ENCODE assay signal across 9 cellular contexts in the genomic region with DNA sequence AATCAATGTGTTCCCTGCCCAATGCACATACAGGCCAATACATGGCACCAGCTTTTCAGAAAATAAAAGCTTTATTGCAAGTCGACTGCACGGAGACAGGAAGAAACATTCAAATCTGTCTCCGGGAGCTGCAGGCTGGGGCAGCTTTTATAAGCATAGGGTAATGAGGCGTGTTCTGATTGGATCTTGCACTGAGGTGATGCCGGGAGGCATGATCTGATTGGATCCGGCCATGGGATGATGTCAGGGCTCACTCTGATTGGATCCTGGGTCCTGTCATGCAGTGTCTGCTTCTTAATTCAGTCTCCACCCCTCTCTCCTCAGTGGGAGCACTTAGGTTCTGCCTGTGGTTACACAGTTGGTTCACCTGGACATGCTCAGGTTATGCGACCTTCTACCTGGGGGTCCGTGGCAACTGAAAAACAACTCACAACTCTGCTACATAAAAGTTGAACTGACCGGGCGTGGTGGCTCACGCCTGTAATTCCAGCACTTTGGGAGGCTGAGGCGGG. TPM values are rescaled to one million over a fixed set of nuclear protein-coding genes. Genes with fewer than 3 reads are reported as not detected.
DNase-seq lines count a peak whose midpoint lies in the region; ATAC-seq, FAIRE-seq and TF ChIP-seq lines count a peak whose summit lies in the region.
"Had no signal": no experiment of that assay in that cellular context is flagged by ENCODE, and none has a peak within 500 bp of the region (broad histone marks: within the 10 kb centered on the region; RNA-seq: fewer than 3 reads in every experiment).

No MANE protein-coding gene starts in this region.

- ATAC-seq in HG02981 (IDR thresholded peaks at IDR 0.05; ENCODE audit: unreplicated experiment) = no peak

- H3K4me1 Mint-ChIP-seq in activated T-cell treated with anti-CD3 and anti-CD28 coated beads, Interleukin-2, amount 50 U/mL, for 24 hours (ENCODE audit: low read depth) = peaks cover 6% of the 10 kb centered on the region

- TF ChIP-seq CTCF in kidney (IDR thresholded peaks at IDR 0.05; ENCODE audit: borderline replicate concordance, extremely low read depth, insufficient read depth) = no peak

- H3K36me3 Mint-ChIP-seq in activated T-cell treated with anti-CD3 and anti-CD28 coated beads, Interleukin-2, amount 50 U/mL, for 24 hours (ENCODE audit: low read depth) = no peaks in the 10 kb centered on the region

- no peaks in the 10 kb centered on the region for H3K4me1 ChIP-seq in kidney (ENCODE audit: control insufficient read depth in 1 of 2, insufficient read depth in 1 of 2, low read depth in 1 of 2, low read length in 2 of 2)

- H3K4me3 Mint-ChIP-seq in activated T-cell treated with anti-CD3 and anti-CD28 coated beads, Interleukin-2, amount 50 U/mL, for 24 hours = no peak overlapping the region

- peak overlapping the region; percentile 80 for H3K27ac Mint-ChIP-seq in activated T-cell treated with anti-CD3 and anti-CD28 coated beads, Interleukin-2, amount 50 U/mL, for 24 hours

- no peak overlapping the region for H3K9ac ChIP-seq in kidney (ENCODE audit: low read length in 2 of 2)

- no peaks in the 10 kb centered on the region for H3K9me3 Mint-ChIP-seq in activated T-cell treated with anti-CD3 and anti-CD28 coated beads, Interleukin-2, amount 50 U/mL, for 24 hours

- H3K4me3 ChIP-seq in kidney (ENCODE audit: low read length in 2 of 2) = no peak overlapping the region

- no peak for FAIRE-seq in kidney (lab: Jason Lieb, UNC)

- no peak for DNase-seq in activated T-cell treated with anti-CD3 and anti-CD28 coated beads, Interleukin-2, amount 50 U/mL, for 24 hours
- DNase-seq in activated T-cell treated with anti-CD3 and anti-CD28 coated beads for 4 hours = no peak
- peak; percentile 29 for DNase-seq in MV-4-11 (lab: John Stamatoyannopoulos, UW)
- DNase-seq in activated CD4-positive, alpha-beta T cell treated with anti-CD3 and anti-CD28 coated beads, Interleukin-2, amount 50 U/mL, for 48 hours = peak; percentile 20 to 35
- peak; percentile 36 for DNase-seq in renal cortical epithelial cell (ENCODE audit: low read depth)
- DNase-seq in kidney = no peak
- no peak for DNase-seq in AG08395 (ENCODE audit: low spot score)

- H3K27ac ChIP-seq in kidney (ENCODE audit: low read depth in 2 of 2, low read length in 2 of 2) = no peak overlapping the region

- no peaks in the 10 kb centered on the region for H3K9me3 ChIP-seq in kidney (ENCODE audit: control insufficient read depth in 1 of 2, low read length in 2 of 2)

- intact Hi-C loops in kidney (cut with DNase I) = no loop called here

- no peaks in the 10 kb centered on the region for H3K36me3 ChIP-seq in kidney (ENCODE audit: control insufficient read depth in 1 of 2, insufficient read depth in 2 of 2, low read length in 2 of 2)

- peaks cover 10% of the 10 kb centered on the region for H3K27me3 Mint-ChIP-seq in activated T-cell treated with anti-CD3 and anti-CD28 coated beads, Interleukin-2, amount 50 U/mL, for 24 hours

RNA-seq across cellular contexts. Expression of a gene that starts 11.8 kb away (rescaled TPM):
- total RNA-seq in renal cortical epithelial cell (under 0.01 TPM in 1 of 2 replicates, not detected in the other), kidney (0.44 TPM)
- 0.56 TPM for polyA plus RNA-seq in kidney (ENCODE audit: insufficient read depth, low read depth, low replicate concordance)
- total RNA-seq: subcutaneous adipose tissue had no signal

RNA-seq across cellular contexts. Expression of a gene that starts 48.0 kb away (rescaled TPM):
- total RNA-seq in renal cortical epithelial cell (16.8 and 18.2 TPM in 2 replicates), kidney (36.5 TPM)
- polyA plus RNA-seq in kidney (ENCODE audit: insufficient read depth, low read depth, low replicate concordance) = 65.5 TPM

Comparison
In these comparisons a context has a peak if more than half of its experiments do, and no peak if none do; other contexts are left out.
1. DNase-seq: peak in MV-4-11 (single experiment), activated CD4-positive, alpha-beta T cell treated with anti-CD3 and anti-CD28 coated beads, Interleukin-2, amount 50 U/mL, for 48 hours (2 of 2) and renal cortical epithelial cell (single experiment); none in activated T-cell treated with anti-CD3 and anti-CD28 coated beads, Interleukin-2, amount 50 U/mL, for 24 hours (single experiment), activated T-cell treated with anti-CD3 and anti-CD28 coated beads for 4 hours (single experiment), kidney (single experiment) and AG08395 (single experiment).